1 cellular context compared by ENCODE assay signal in genomic region chr3:182971637-182972036, GRCh38.
TF ChIP-seq lines count a peak whose summit lies in the region.

No MANE protein-coding gene starts in this region.

TF ChIP-seq in GM12878, 131 proteins besides CTCF, POLR2A, EP300 and RAD21:
- TF ChIP-seq PRDM15 (CRISPR knock-in tag; IDR thresholded peaks at IDR 0.05) (no peak), ZNF592 (IDR thresholded peaks at IDR 0.05) (no peak), CREB1 (IDR thresholded peaks at IDR 0.05; ENCODE audit: low read depth) (no peak)
